1 cellular context compared by ENCODE assay signal in genomic region chr3:55482496-55483195, GRCh38.
TF ChIP-seq lines count a peak whose summit lies in the region.

No MANE protein-coding gene starts in this region.

TF ChIP-seq in H1, 55 proteins besides CTCF, POLR2A, EP300 and RAD21:
- TF ChIP-seq ZNF274 (IDR thresholded peaks at IDR 0.05; ENCODE audit: borderline replicate concordance, extremely low read depth, low read length) (no peak), SP2 (IDR thresholded peaks at IDR 0.05; ENCODE audit: low read length) (no peak), KDM4A (IDR thresholded peaks at IDR 0.05; ENCODE audit: low read depth, low read length, severe bottlenecking) (peak; percentile 36), SUZ12 (IDR thresholded peaks at IDR 0.05; ENCODE audit: low read length) (no peak), TCF12 (IDR thresholded peaks at IDR 0.05; ENCODE audit: low read depth, low read length) (no peak), NRF1 (IDR thresholded peaks at IDR 0.05; ENCODE audit: low read depth, low read length) (no peak), HDAC6 (IDR thresholded peaks at IDR 0.05; ENCODE audit: low read depth, low read length) (no peak), RNF2 (IDR thresholded peaks at IDR 0.05; ENCODE audit: borderline replicate concordance, low read depth, low read length, missing control alignments, poor library complexity, severe bottlenecking) (peak; percentile 54), PHF8 (conservative IDR thresholded peaks at IDR 0.05; ENCODE audit: low read depth, low read length) (no peak), TAF7 (optimal IDR thresholded peaks at IDR 0.05; ENCODE audit: borderline replicate concordance, low read depth, low read length) (no peak), SAP30 (IDR thresholded peaks at IDR 0.05; ENCODE audit: insufficient read depth, insufficient replicate concordance, low read length) (no peak), ATF2 (IDR thresholded peaks at IDR 0.05; ENCODE audit: low read length) (no peak), TEAD4 (IDR thresholded peaks at IDR 0.05; ENCODE audit: low read depth, low read length) (no peak), GTF2F1 (IDR thresholded peaks at IDR 0.05; ENCODE audit: borderline replicate concordance, low read depth, low read length) (no peak), RFX5 (IDR thresholded peaks at IDR 0.05; ENCODE audit: borderline replicate concordance, low read depth, low read length) (no peak), TBP (IDR thresholded peaks at IDR 0.05; ENCODE audit: low read depth, low read length) (no peak), EZH2 (IDR thresholded peaks at IDR 0.05; ENCODE audit: low read depth, low read length, severe bottlenecking) (no peak), CHD2 (IDR thresholded peaks at IDR 0.05; ENCODE audit: low read length) (no peak), SRF (IDR thresholded peaks at IDR 0.05; ENCODE audit: low read depth, low read length) (no peak), SP1 (IDR thresholded peaks at IDR 0.05; ENCODE audit: low read depth, low read length) (0 out of 2 replicates have a peak, but pooled peaks have one; percentile 2), SIN3A (conservative IDR thresholded peaks at IDR 0.05 in 1 of 2, IDR thresholded peaks at IDR 0.05 in 1 of 2; ENCODE audit: low read depth in 1 of 2, low read length in 2 of 2) (no peak; a peak in 1 of 4 replicates), SIX5 (IDR thresholded peaks at IDR 0.05; ENCODE audit: low read depth, low read length) (0 out of 2 replicates have a peak, but pooled peaks have one; percentile 9), NANOG (IDR thresholded peaks at IDR 0.05; ENCODE audit: insufficient read depth, low read depth, low read length, poor library complexity, severe bottlenecking) (no peak), JUN (IDR thresholded peaks at IDR 0.05; ENCODE audit: low read depth, low read length) (no peak), KDM1A (IDR thresholded peaks at IDR 0.05; ENCODE audit: borderline replicate concordance, low read length) (no peak), USF2 (IDR thresholded peaks at IDR 0.05; ENCODE audit: low read length) (no peak), CHD1 (IDR thresholded peaks at IDR 0.05; ENCODE audit: low read depth, low read length) (no peak), CTBP2 (IDR thresholded peaks at IDR 0.05; ENCODE audit: borderline replicate concordance, insufficient read depth, insufficient read length, low read length) (no peak), BACH1 (IDR thresholded peaks at IDR 0.05; ENCODE audit: low read length) (no peak), GABPA (IDR thresholded peaks at IDR 0.05; ENCODE audit: borderline replicate concordance, insufficient read depth, low read length) (no peak), POU5F1 (IDR thresholded peaks at IDR 0.05; ENCODE audit: low read depth, low read length) (no peak), SIRT6 (IDR thresholded peaks at IDR 0.05; ENCODE audit: low read length) (no peak), CEBPB (IDR thresholded peaks at IDR 0.05; ENCODE audit: low read depth, low read length) (no peak), FOSL1 (IDR thresholded peaks at IDR 0.05; ENCODE audit: insufficient read depth, low read depth, low read length) (no peak), KDM5A (IDR thresholded peaks at IDR 0.05; ENCODE audit: low read length) (no peak), TAF1 (IDR thresholded peaks at IDR 0.05; ENCODE audit: low read depth, low read length) (no peak), HDAC2 (IDR thresholded peaks at IDR 0.05; ENCODE audit: borderline replicate concordance in 1 of 2, low read depth in 2 of 2, low read length in 2 of 2) (no peak; a peak in 1 of 4 replicates), RBBP5 (IDR thresholded peaks at IDR 0.05; ENCODE audit: borderline replicate concordance, low read depth, low read length) (peak; percentile 42; the same call in 1 of the 2 replicates), YY1 (IDR thresholded peaks at IDR 0.05; ENCODE audit: low read depth, low read length) (no peak), BCL11A (IDR thresholded peaks at IDR 0.05; ENCODE audit: low read depth in 2 of 2, low read length in 2 of 2) (no peak), MAX (IDR thresholded peaks at IDR 0.05) (peak; percentile 59; the same call in 1 of the 2 replicates), RXRA (IDR thresholded peaks at IDR 0.05; ENCODE audit: insufficient read depth, low read depth, low read length) (no peak), CBX8 (IDR thresholded peaks at IDR 0.05; ENCODE audit: borderline replicate concordance, low read depth, low read length) (no peak), EGR1 (IDR thresholded peaks at IDR 0.05; ENCODE audit: borderline replicate concordance, low read depth, low read length) (no peak), ATF3 (IDR thresholded peaks at IDR 0.05; ENCODE audit: insufficient read depth, low read depth, low read length) (no peak), E2F6 (IDR thresholded peaks at IDR 0.05) (0 out of 2 replicates have a peak, but pooled peaks have one; percentile 49), JUND (IDR thresholded peaks at IDR 0.05; ENCODE audit: low read length) (no peak), SP4 (IDR thresholded peaks at IDR 0.05; ENCODE audit: low read length) (no peak), ASH2L (IDR thresholded peaks at IDR 0.05; ENCODE audit: low read length) (no peak), CHD7 (IDR thresholded peaks at IDR 0.05; ENCODE audit: insufficient replicate concordance, low read length) (no peak), BRCA1 (IDR thresholded peaks at IDR 0.05; ENCODE audit: low read depth, low read length) (no peak), POLR2AphosphoS5 (IDR thresholded peaks at IDR 0.05; ENCODE audit: low read depth, low read length) (no peak)
